In the genomic region with DNA sequence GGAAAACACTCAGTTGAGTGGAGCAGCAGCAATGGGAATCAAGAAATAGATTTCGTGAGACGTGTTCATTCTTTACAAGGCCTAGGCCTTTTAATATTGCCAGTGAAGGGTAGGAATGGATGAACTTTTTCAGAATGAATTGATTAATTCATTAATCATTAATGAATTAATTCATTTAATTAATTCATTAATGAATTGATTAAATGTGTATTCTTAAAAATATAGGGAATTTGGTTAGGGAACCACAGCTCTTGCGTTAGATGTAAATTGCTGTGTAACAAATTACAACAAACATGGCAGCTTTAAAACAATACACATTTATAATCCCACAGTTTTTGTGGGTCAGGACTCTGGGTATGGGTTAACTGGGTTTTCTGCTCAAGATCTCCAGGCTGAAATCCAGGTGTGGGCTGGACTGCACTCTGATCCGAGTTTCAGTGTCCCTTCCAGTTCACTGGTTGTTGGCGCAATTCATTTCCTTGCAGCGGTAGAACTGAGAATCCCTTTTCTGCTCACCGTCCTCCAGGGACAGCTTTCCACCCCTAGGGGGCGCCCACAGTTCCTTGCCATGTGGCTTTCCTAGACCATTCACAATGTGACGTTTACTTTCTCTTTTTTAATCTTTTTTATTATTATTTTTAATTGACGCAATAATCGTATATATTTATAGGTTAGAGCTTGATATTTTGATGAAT, we compare ENCODE assay signal across 1 cellular context.
A peak's percentile ranks its signal among the peaks of the same experiment; 100 is the strongest.
TF ChIP-seq lines count a peak whose summit lies in the region.

No MANE protein-coding gene starts in this region.

TF ChIP-seq in GM12878, 131 proteins besides CTCF, POLR2A, EP300 and RAD21 (continued from another document):
- TF ChIP-seq, protein P1, sequence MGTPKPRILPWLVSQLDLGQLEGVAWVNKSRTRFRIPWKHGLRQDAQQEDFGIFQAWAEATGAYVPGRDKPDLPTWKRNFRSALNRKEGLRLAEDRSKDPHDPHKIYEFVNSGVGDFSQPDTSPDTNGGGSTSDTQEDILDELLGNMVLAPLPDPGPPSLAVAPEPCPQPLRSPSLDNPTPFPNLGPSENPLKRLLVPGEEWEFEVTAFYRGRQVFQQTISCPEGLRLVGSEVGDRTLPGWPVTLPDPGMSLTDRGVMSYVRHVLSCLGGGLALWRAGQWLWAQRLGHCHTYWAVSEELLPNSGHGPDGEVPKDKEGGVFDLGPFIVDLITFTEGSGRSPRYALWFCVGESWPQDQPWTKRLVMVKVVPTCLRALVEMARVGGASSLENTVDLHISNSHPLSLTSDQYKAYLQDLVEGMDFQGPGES (IDR thresholded peaks at IDR 0.05) = no peak
- TF ChIP-seq SMC3 (IDR thresholded peaks at IDR 0.05; ENCODE audit: borderline replicate concordance, low read length) = peak; percentile 64
- no peak for TF ChIP-seq POLR2AphosphoS2 (IDR thresholded peaks at IDR 0.05; ENCODE audit: low read depth, low read length)
- TF ChIP-seq, protein P2, sequence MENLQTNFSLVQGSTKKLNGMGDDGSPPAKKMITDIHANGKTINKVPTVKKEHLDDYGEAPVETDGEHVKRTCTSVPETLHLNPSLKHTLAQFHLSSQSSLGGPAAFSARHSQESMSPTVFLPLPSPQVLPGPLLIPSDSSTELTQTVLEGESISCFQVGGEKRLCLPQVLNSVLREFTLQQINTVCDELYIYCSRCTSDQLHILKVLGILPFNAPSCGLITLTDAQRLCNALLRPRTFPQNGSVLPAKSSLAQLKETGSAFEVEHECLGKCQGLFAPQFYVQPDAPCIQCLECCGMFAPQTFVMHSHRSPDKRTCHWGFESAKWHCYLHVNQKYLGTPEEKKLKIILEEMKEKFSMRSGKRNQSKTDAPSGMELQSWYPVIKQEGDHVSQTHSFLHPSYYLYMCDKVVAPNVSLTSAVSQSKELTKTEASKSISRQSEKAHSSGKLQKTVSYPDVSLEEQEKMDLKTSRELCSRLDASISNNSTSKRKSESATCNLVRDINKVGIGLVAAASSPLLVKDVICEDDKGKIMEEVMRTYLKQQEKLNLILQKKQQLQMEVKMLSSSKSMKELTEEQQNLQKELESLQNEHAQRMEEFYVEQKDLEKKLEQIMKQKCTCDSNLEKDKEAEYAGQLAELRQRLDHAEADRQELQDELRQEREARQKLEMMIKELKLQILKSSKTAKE (IDR thresholded peaks at IDR 0.05; ENCODE audit: low read depth, poor library complexity, severe bottlenecking) = no peak
- TF ChIP-seq NFXL1 (IDR thresholded peaks at IDR 0.05; ENCODE audit: borderline replicate concordance) = peak; percentile 94
- TF ChIP-seq RB1 (IDR thresholded peaks at IDR 0.05; ENCODE audit: borderline replicate concordance) = 0 out of 2 replicates have a peak, but pooled peaks have one; percentile 54
